8 cellular contexts compared by ENCODE assay signal in the genomic region with DNA sequence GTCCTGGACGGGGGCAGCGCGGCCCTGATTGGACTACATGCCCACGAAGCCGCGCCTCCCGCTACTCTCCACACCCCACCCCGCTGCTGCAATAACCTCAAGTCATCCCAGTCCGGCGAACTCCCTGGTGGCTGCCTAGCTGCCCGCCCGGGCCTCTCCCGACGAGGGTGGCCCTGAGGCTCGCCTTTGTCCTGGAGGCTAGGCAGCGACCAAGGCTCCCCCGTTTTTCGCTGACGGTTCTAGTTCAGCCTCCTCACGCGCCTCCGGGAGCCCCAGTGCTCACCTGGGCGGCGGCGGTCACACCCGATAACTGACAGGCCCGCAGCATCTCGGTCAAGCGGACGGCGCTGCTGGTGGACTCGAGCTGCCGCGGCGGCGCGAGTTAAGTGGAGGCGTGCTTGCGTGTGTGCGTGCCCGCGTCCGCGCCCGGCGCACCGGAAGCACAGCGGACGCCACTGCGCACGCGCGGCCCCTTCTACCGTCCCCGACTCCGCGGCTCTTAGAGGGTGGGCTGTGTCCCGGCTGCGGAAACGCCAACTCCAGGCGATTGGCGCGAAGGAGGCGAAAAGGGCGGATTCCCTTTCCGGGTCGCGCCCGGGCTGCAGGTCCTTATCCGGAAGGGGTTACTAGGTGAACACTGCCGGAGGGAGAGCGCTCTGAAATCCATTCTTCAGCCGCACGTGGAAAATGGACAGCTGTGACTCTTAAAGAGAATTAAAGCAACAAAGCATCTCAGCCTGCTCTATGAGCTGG. TPM values are rescaled to one million over a fixed set of nuclear protein-coding genes. Genes with fewer than 3 reads are reported as not detected.
DNase-seq lines count a peak whose midpoint lies in the region; ATAC-seq and TF ChIP-seq lines count a peak whose summit lies in the region.

TSS of gene IMMT (minus strand) at position 408 of the 753 bp plus-strand sequence. CDS start at position 328, 80 bp downstream.

- no peaks in the 10 kb centered on the region for H3K9me3 Mint-ChIP-seq in IgD-negative memory B cell

- H3K27me3 ChIP-seq in PC-3 (ENCODE audit: low read length), result no peaks in the 10 kb centered on the region
- no peaks in the 10 kb centered on the region for H3K27me3 ChIP-seq in mucosa of stomach (ENCODE audit: control insufficient read depth, insufficient read depth, low read length)

- TF ChIP-seq CTCF in PC-3 (conservative IDR thresholded peaks at IDR 0.05; ENCODE audit: low read depth, low read length), result no peak

- H2AFZ ChIP-seq in PC-3 (ENCODE audit: low read length), result peak within 1 kb of the TSS; percentile 88

- no peaks in the 10 kb centered on the region for H3K9me3 ChIP-seq in PC-3 (ENCODE audit: low read length)
- no peaks in the 10 kb centered on the region for H3K9me3 ChIP-seq in mucosa of stomach (ENCODE audit: control insufficient read depth, low read length)

- H3K4me2 ChIP-seq in PC-3 (ENCODE audit: low read length), result peak within 1 kb of the TSS; percentile 92

- no peaks in the 10 kb centered on the region for H3K9me2 ChIP-seq in PC-3 (replicated peaks; ENCODE audit: low read length)

- H3K36me3 ChIP-seq in PC-3 (ENCODE audit: low read depth, low read length), result peaks cover 4% of the 10 kb centered on the region
- no peaks in the 10 kb centered on the region for H3K36me3 ChIP-seq in mucosa of stomach (ENCODE audit: control insufficient read depth, insufficient read depth, low read length)

- no peaks in the 10 kb centered on the region for H3K36me3 Mint-ChIP-seq in IgD-negative memory B cell

- ATAC-seq in GM21529 (IDR thresholded peaks at IDR 0.05; ENCODE audit: unreplicated experiment), result peak; percentile 88
- peak; percentile 91 for ATAC-seq in PC-3

- no peaks in the 10 kb centered on the region for H3K27me3 Mint-ChIP-seq in IgD-negative memory B cell

- H3K4me3 ChIP-seq in PC-3 (ENCODE audit: low read length), result peak within 1 kb of the TSS; percentile 90
- H3K4me3 ChIP-seq in mucosa of stomach (ENCODE audit: low read length), result peak within 1 kb of the TSS; percentile 72

- TF ChIP-seq POLR2A in erythroblast (IDR thresholded peaks at IDR 0.05; ENCODE audit: low read length), result peak; percentile 99

- peaks cover 21% of the 10 kb centered on the region for H3K4me1 ChIP-seq in PC-3 (ENCODE audit: insufficient read depth, low read length)
- peaks cover 9% of the 10 kb centered on the region for H3K4me1 ChIP-seq in mucosa of stomach (ENCODE audit: control insufficient read depth, insufficient read depth, low read length)

- H3K4me1 Mint-ChIP-seq in IgD-negative memory B cell, result peaks cover 28 to 42% (median 34%) of the 10 kb centered on the region in 3 donors

- CTCF ChIA-PET in PC-3 (lab: Charles Lee), result interaction anchor here (0.7 kb wide), 1 partner anchor 172 kb away, joined by 3 read pairs; no protein-coding TSS in a partner anchor

- no TSS peak for BruUV-seq in PC-3 (replicated peaks; lab: Mats Ljungman, UMichigan)

- H4K20me1 ChIP-seq in PC-3 (ENCODE audit: low read length), result peaks cover 31% of the 10 kb centered on the region

- intact Hi-C loops in PC-3 (cut with micrococcal nuclease), result loop anchor here (2.0 kb wide), 1 partner anchor 246 kb away; the partner anchor contains the start of gene KDM3A

- H3K79me2 ChIP-seq in PC-3 (ENCODE audit: low read length), result peaks cover 66% of the 10 kb centered on the region

- no peaks in the 10 kb centered on the region for H3F3A ChIP-seq in PC-3 (ENCODE audit: low read length, unreplicated experiment)

- peak within 1 kb of the TSS; percentile 97 for H3K27ac ChIP-seq in PC-3 (ENCODE audit: low read length)

- peak within 1 kb of the TSS; percentile 88 to 99 (median 96) for H3K4me3 Mint-ChIP-seq in IgD-negative memory B cell

- peak; percentile 95 for DNase-seq in DMS 273 treated with DMSO at 0.1 percent for 48 hours (lab: John Stamatoyannopoulos, UW)
- DNase-seq in PC-3, result peak; percentile 97
- DNase-seq in activated T-cell treated with anti-CD3 and anti-CD28 coated beads, Interleukin-2, amount 50 U/mL, for 1 hour, result peak; percentile 88
- peak; percentile 98 to 99 for DNase-seq in erythroblast (lab: John Stamatoyannopoulos, UW)
- DNase-seq in stimulated activated CD8-positive, alpha-beta memory T cell treated with anti-CD3 and anti-CD28 coated beads, Interleukin-7, amount 100 ng/mL, for 1 hour (ENCODE audit: low read depth in 2 of 2), result peak; percentile 76 to 88

- H3K9ac ChIP-seq in PC-3 (ENCODE audit: low read length) (peak within 1 kb of the TSS; percentile 98), mucosa of stomach (ENCODE audit: low read length) (peak within 1 kb of the TSS; percentile 84)

- H3K27ac Mint-ChIP-seq in IgD-negative memory B cell, result peak within 1 kb of the TSS; percentile 86 to 98 (median 92)

- POLR2A ChIA-PET in PC-3 (lab: Charles Lee; ENCODE audit: unreplicated experiment), result interaction anchor here (0.6 kb wide), 1 partner anchor 135 kb away, joined by 4 read pairs; no protein-coding TSS in a partner anchor

RNA-seq across cellular contexts. Expression of gene IMMT, which starts in this region (rescaled TPM):
- 53.7 TPM for polyA plus RNA-seq in IgD-negative memory B cell
- 97.7 and 106 TPM in 2 replicates for total RNA-seq in PC-3 (2014; rRNA removed)

Comparison
In these comparisons a context has a peak if more than half of its experiments do, and no peak if none do; other contexts are left out.
1. Peak in every context shown above with its lines: DNase-seq, ATAC-seq, H3K4me3 ChIP-seq and H3K27ac ChIP-seq.